Comparison of ENCODE assay signal across 10 cellular contexts in the genomic region with DNA sequence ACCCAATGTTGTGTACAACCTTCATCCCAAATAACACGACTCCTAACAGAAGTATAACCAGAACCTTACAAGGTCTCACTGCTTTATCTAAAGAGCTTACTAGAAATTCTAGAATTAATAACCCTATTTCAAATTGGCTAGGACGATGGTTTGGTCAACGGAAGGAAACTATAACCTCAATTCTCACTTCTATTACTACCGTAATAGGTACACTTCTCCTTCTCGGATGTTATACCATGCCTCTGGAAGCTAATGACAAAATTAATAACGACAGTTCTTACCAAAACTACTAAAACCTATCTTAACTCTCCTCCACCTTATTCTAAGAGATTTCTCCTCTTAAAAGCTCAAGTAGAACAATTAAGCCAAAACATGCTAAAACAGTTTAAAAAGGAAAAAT. TPM values are rescaled to one million over a fixed set of nuclear protein-coding genes. Genes with fewer than 3 reads are reported as not detected.
A peak's percentile ranks its signal among the peaks of the same experiment; 100 is the strongest.
DNase-seq lines count a peak whose midpoint lies in the region; ATAC-seq and TF ChIP-seq lines count a peak whose summit lies in the region.
"Had no signal": no experiment of that assay in that cellular context is flagged by ENCODE, and none has a peak within 500 bp of the region (broad histone marks: within the 10 kb centered on the region; RNA-seq: fewer than 3 reads in every experiment).

No MANE protein-coding gene starts in this region.

- H3K27ac ChIP-seq in HUES6 (ENCODE audit: low read depth, low read length) (peak overlapping the region; percentile 74), colonic mucosa (peak overlapping the region; percentile 90), osteoblast (ENCODE audit: low read depth, low read length) (peak overlapping the region; percentile 89)

- peaks cover 6% of the 10 kb centered on the region for H4K20me1 ChIP-seq in osteoblast (ENCODE audit: insufficient read depth, low read length)

- peaks cover 13 to 18% (median 13%) of the 10 kb centered on the region in 3 donors for H3K27me3 Mint-ChIP-seq in CD14-positive monocyte (ENCODE audit: low read depth in 3 of 3)

- peaks cover 13% of the 10 kb centered on the region for H3K4me1 ChIP-seq in HUES6 (ENCODE audit: control insufficient read depth, insufficient read depth, low read length)
- peaks cover 3% of the 10 kb centered on the region for H3K4me1 ChIP-seq in colonic mucosa
- peaks cover 33% of the 10 kb centered on the region for H3K4me1 ChIP-seq in osteoblast (ENCODE audit: insufficient read depth, low read length)

- ATAC-seq in HG03095 (IDR thresholded peaks at IDR 0.05; ENCODE audit: unreplicated experiment): no peak
- no peak for ATAC-seq in GM18520 (IDR thresholded peaks at IDR 0.05; ENCODE audit: unreplicated experiment)

- TF ChIP-seq CTCF in CD14-positive monocyte (IDR thresholded peaks at IDR 0.05) (no peak), colonic mucosa (IDR thresholded peaks at IDR 0.05) (no peak), osteoblast (IDR thresholded peaks at IDR 0.05; ENCODE audit: extremely low read depth, low read depth, low read length) (no peak)

- peak overlapping the region in 6 of 7 donors; percentile 5 to 86 (median 77) for H3K27ac Mint-ChIP-seq in CD14-positive monocyte

- H3K9ac ChIP-seq in HUES6 (ENCODE audit: low read length): no peak overlapping the region
- H3K9ac ChIP-seq in colonic mucosa (ENCODE audit: low read depth in 2 of 2, low read length in 2 of 2): peak overlapping the region in 1 of 2 donors; percentile 47

- intact Hi-C loops in CD14-positive monocyte (cut with micrococcal nuclease): no loop called here
- intact Hi-C loops in colonic mucosa (cut with DNase I): no loop called here

- H3K36me3 ChIP-seq in HUES6 (ENCODE audit: control insufficient read depth, insufficient read depth, low read length) (no peaks in the 10 kb centered on the region), colonic mucosa (no peaks in the 10 kb centered on the region), osteoblast (ENCODE audit: insufficient read depth, low read length) (peaks cover under 1% of the 10 kb centered on the region)

- H3K36me3 Mint-ChIP-seq in CD14-positive monocyte: peaks cover 4 to 9% of the 10 kb centered on the region in 2 donors

- peaks cover 0 to 2% (median 0%) of the 10 kb centered on the region in 7 donors for H3K9me3 Mint-ChIP-seq in CD14-positive monocyte

- H2AFZ ChIP-seq in osteoblast (ENCODE audit: low read length): no peak overlapping the region

- H3K4me3 ChIP-seq in HUES6 (ENCODE audit: low read depth, low read length): no peak overlapping the region
- H3K4me3 ChIP-seq in colonic mucosa: no peak overlapping the region
- no peak overlapping the region for H3K4me3 ChIP-seq in osteoblast (ENCODE audit: insufficient read depth, low read length)

- peaks cover 29% of the 10 kb centered on the region for H3K4me1 Mint-ChIP-seq in CD14-positive monocyte

- H3K27me3 ChIP-seq in HUES6 (ENCODE audit: control insufficient read depth, insufficient read depth, low read length): no peaks in the 10 kb centered on the region
- no peaks in the 10 kb centered on the region for H3K27me3 ChIP-seq in colonic mucosa
- H3K27me3 ChIP-seq in osteoblast (ENCODE audit: insufficient read depth, low read length): no peaks in the 10 kb centered on the region

- H3K9me3 ChIP-seq in HUES6 (ENCODE audit: control insufficient read depth, insufficient read depth, low read depth, low read length): no peaks in the 10 kb centered on the region
- no peaks in the 10 kb centered on the region for H3K9me3 ChIP-seq in colonic mucosa
- no peaks in the 10 kb centered on the region for H3K9me3 ChIP-seq in osteoblast (ENCODE audit: low read depth, low read length)

- DNase-seq in CD14-positive monocyte (ENCODE audit: low spot score) (no peak), colonic mucosa (no peak), osteoblast (ENCODE audit: insufficient read length, low spot score, missing footprints) (no peak), foreskin melanocyte (no peak), iPS-NIHi7 (ENCODE audit: extremely low spot score) (no peak)
- DNase-seq: activated CD4-positive, CD25-positive, alpha-beta regulatory T cell treated with anti-CD3 and anti-CD28 coated beads, Interleukin-2, amount 50 U/mL, for 72 hours; NCI-H2081 treated with DMSO at 0.1 percent for 48 hours had no signal

- H3K4me3 Mint-ChIP-seq in CD14-positive monocyte: peak overlapping the region; percentile 60 to 89

- H3K4me2 ChIP-seq in osteoblast (ENCODE audit: insufficient read depth, low read length): peak overlapping the region; percentile 88

- no peaks in the 10 kb centered on the region for H3K79me2 ChIP-seq in osteoblast (ENCODE audit: insufficient read depth, low read length)

RNA-seq across cellular contexts. Expression of a gene that starts 23.6 kb away (rescaled TPM):
- polyA plus RNA-seq in CD14-positive monocyte: 1,000 to 10,000 TPM in 1 of 2 donors, 100 to 1,000 TPM in 1; 969 to 1,385 TPM
- total RNA-seq in colonic mucosa (1,000 to 10,000 TPM in 1 of 2 donors, 100 to 1,000 TPM in 1; 903 to 1,043 TPM), osteoblast (1,904 and 1,975 TPM in 2 replicates)

RNA-seq across cellular contexts. Expression of a gene that starts 50.9 kb away (rescaled TPM):
- 1 to 10 TPM; 1.4 to 1.8 TPM for polyA plus RNA-seq in CD14-positive monocyte
- total RNA-seq in colonic mucosa (10 to 100 TPM; 11.0 to 26.9 TPM), osteoblast (14.1 and 16.6 TPM in 2 replicates)

RNA-seq across cellular contexts. Expression of a gene that starts 55.4 kb away (rescaled TPM):
- polyA plus RNA-seq in CD14-positive monocyte: 1 to 10 TPM; 5.0 to 6.9 TPM
- 10 to 100 TPM; 50.3 to 81.5 TPM for total RNA-seq in colonic mucosa
- 2.1 and 2.2 TPM in 2 replicates for total RNA-seq in osteoblast

Comparison
In these comparisons a context has a peak if more than half of its experiments do, and no peak if none do; other contexts are left out.
1. RNA of a gene that starts 55.4 kb away (total RNA-seq): 50.3 to 81.5 TPM in colonic mucosa; 2.1 to 2.2 TPM in osteoblast; every median in the first group is over 10 times any median in the second.
2. Peak in every context shown above with its lines, with median percentiles within 50 percentile points of each other: H3K27ac ChIP-seq.